In the genomic region with DNA sequence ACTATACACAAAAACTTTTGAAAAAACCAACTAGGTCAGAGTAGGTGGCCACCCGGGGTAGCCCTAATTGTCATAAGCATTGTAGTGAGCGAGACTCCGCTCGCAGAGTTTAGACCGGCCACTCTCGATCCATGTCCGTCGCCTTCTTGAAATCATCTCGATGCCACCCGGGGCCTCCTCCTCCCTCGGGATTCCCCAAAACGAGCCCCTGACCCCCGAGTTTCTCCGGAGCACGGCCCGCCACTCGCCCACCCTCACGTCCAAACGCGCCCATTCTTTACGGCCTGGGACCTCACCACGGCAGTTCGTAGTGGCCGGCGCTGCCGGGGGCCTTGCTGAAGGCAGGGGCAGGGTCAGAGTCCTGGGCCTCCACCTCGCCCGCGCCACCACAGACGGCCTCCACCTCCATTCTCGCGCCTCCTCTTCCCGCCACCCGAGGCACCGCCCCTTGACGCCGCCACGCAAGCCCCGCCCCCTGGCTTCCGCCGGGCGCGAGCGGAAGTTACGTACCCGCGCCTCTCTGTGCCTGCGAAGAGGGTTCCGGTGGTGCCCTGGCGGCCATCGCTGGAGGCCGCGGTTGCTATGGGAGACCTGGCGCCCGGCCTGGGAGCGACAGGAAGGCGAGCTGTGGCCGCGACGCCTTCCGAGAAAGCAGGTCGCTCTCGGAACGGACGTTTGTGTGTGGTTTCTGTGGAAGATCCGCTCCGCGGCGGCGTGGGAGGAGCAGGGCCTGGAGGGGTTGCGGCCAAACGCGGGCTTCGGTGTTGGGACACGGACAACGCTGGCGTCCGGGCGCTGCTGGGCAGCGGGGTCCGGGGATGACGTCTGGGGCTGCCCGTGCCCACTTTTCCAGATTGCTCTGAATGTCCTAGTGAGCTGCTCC, we compare ENCODE assay signal across 8 cellular contexts. TPM values are rescaled to one million over a fixed set of nuclear protein-coding genes. Genes with fewer than 3 reads are reported as not detected.
A peak's percentile ranks its signal among the peaks of the same experiment; 100 is the strongest.
DNase-seq lines count a peak whose midpoint lies in the region; ATAC-seq and TF ChIP-seq lines count a peak whose summit lies in the region.

A gene (minus strand): TSS at position 425 of the 883 bp plus-strand sequence. CDS start 16 bp downstream, at position 409.

- H3K27me3 ChIP-seq in adrenal gland (no peaks in the 10 kb centered on the region), heart right ventricle (no peaks in the 10 kb centered on the region), upper lobe of right lung (no peaks in the 10 kb centered on the region)

- peak; percentile 95 for DNase-seq in NCI-H1436 (lab: John Stamatoyannopoulos, UW)
- DNase-seq in T-cell = peak; percentile 88 to 99 (median 94)
- peak; percentile 97 to 98 (median 98) for DNase-seq in adrenal gland
- peak; percentile 97 to 98 for DNase-seq in heart right ventricle
- DNase-seq in posterior vena cava (ENCODE audit: low spot score) = peak; percentile 99
- DNase-seq in upper lobe of right lung = peak; percentile 98

- peak within 1 kb of the TSS; percentile 91 to 93 (median 93) for H3K4me3 Mint-ChIP-seq in T-cell

- 0 to 1% (median 1%) methylated on average over 19 to 83 of the region's 83 CpGs for WGBS in adrenal gland, 4 donors
- 0% methylated on average over 79 to 83 of the region's 83 CpGs for WGBS in heart right ventricle, 2 donors

- CTCF ChIA-PET in T-cell (lab: Charles Lee) = interaction anchor here in 1 of 2 donors (0.6 kb wide), 1 partner anchor 14 kb away, joined by 5 read pairs; no protein-coding TSS in a partner anchor

- intact Hi-C loops in adrenal gland (cut with DNase I) = loop anchor here in 1 of 2 donors (5.0 kb wide), 1 partner anchor 38 kb away; no protein-coding TSS in a partner anchor
- intact Hi-C loops in heart right ventricle (cut with DNase I) = loop anchor here in 4 of 10 donors (5.0 to 10.0 kb wide), 4 partner anchors 33 to 141 kb away; a partner anchor contains a TSS
- intact Hi-C loops in posterior vena cava (cut with DNase I) = loop anchor here in 1 of 2 donors (10.0 kb wide), 1 partner anchor 49 kb away; no protein-coding TSS in a partner anchor
- intact Hi-C loops in upper lobe of right lung (cut with DNase I) = no loop called here

- peak within 1 kb of the TSS; percentile 61 to 98 (median 90) for H3K27ac ChIP-seq in adrenal gland
- H3K27ac ChIP-seq in heart right ventricle = peak within 1 kb of the TSS; percentile 89 to 98 (median 93)
- peak within 1 kb of the TSS; percentile 96 for H3K27ac ChIP-seq in upper lobe of right lung

- H3K4me1 Mint-ChIP-seq in T-cell = peaks cover 25 to 30% (median 28%) of the 10 kb centered on the region in 3 donors

- H3K9me3 ChIP-seq in adrenal gland (replicated peaks in 1 of 3) = no peaks in the 10 kb centered on the region
- H3K9me3 ChIP-seq in heart right ventricle = no peaks in the 10 kb centered on the region
- no peaks in the 10 kb centered on the region for H3K9me3 ChIP-seq in upper lobe of right lung

- TF ChIP-seq POLR2A in adrenal gland (IDR thresholded peaks at IDR 0.05) = peak; percentile 63 to 79

- H3K27me3 Mint-ChIP-seq in T-cell = no peaks in the 10 kb centered on the region

- peaks cover 14% of the 10 kb centered on the region for H3K36me3 Mint-ChIP-seq in T-cell

- H3K27ac Mint-ChIP-seq in T-cell = peak within 1 kb of the TSS; percentile 92

- POLR2A ChIA-PET in T-cell (lab: Charles Lee) = no interaction called here

- ATAC-seq in HG02763 (IDR thresholded peaks at IDR 0.05; ENCODE audit: unreplicated experiment) (peak; percentile 91), T-cell (replicated peaks in 1 of 4) (peak; percentile 97 to 98 (median 97)), heart right ventricle (peak; percentile 99 to 100 (median 100)), upper lobe of right lung (peak; percentile 100)

- H3K4me3 ChIP-seq in adrenal gland (peak within 1 kb of the TSS; percentile 67 to 84 (median 72)), heart right ventricle (peak within 1 kb of the TSS; percentile 47 to 95 (median 78)), upper lobe of right lung (peak within 1 kb of the TSS; percentile 92)

- TF ChIP-seq CTCF in GM12874 (IDR thresholded peaks at IDR 0.05; ENCODE audit: insufficient read depth, low read depth, low read length) (0 out of 2 replicates have a peak, but pooled peaks have one; percentile 6), adrenal gland (IDR thresholded peaks at IDR 0.05) (peak; percentile 6 to 81 (median 52)), heart right ventricle (IDR thresholded peaks at IDR 0.05) (peak in 8 of 9 donors; percentile 16 to 54 (median 43)), upper lobe of right lung (IDR thresholded peaks at IDR 0.05) (peak; percentile 25)

- H3K36me3 ChIP-seq in adrenal gland (replicated peaks in 1 of 2) = peaks cover 0 to 21% of the 10 kb centered on the region in 2 donors
- peaks cover 0 to 26% (median 5%) of the 10 kb centered on the region in 9 donors for H3K36me3 ChIP-seq in heart right ventricle
- H3K36me3 ChIP-seq in upper lobe of right lung = peaks cover 20% of the 10 kb centered on the region

- H3K9me3 Mint-ChIP-seq in T-cell = no peaks in the 10 kb centered on the region

- H3K4me1 ChIP-seq in adrenal gland (replicated peaks in 1 of 2) (peaks cover 12 to 33% of the 10 kb centered on the region in 2 donors), heart right ventricle (peaks cover 3 to 38% (median 28%) of the 10 kb centered on the region in 9 donors), upper lobe of right lung (peaks cover 17% of the 10 kb centered on the region)

RNA-seq across cellular contexts. Expression of the gene that starts here (rescaled TPM):
- total RNA-seq in T-cell = 10 to 100 TPM; 13.3 to 17.6 (median 14.8) TPM
- 10 to 100 TPM; 12.0 to 19.4 (median 14.6) TPM for total RNA-seq in adrenal gland
- polyA plus RNA-seq in adrenal gland = 10 to 100 TPM in 2 of 3 donors, 1 to 10 TPM in 1; 9.3 to 18.0 (median 12.3) TPM
- total RNA-seq in heart right ventricle = 10 to 100 TPM in 8 of 10 donors, 1 to 10 TPM in 2; 7.0 to 13.1 (median 10.7) TPM
- polyA plus RNA-seq in heart right ventricle = 10 to 100 TPM in 1 of 2 donors, 1 to 10 TPM in 1; 8.0 to 18.5 TPM
- total RNA-seq in posterior vena cava = 10 to 100 TPM; 12.5 to 12.8 TPM
- 16.3 TPM for total RNA-seq in upper lobe of right lung

Comparison
In these comparisons a context has a peak if more than half of its experiments do, and no peak if none do; other contexts are left out.
1. Peak in every context shown above with its lines: DNase-seq, ATAC-seq, H3K4me3 ChIP-seq and H3K27ac ChIP-seq.